Comparison of ENCODE assay signal across 1 cellular context in genomic region chr9:109276469-109277440, GRCh38.
TF ChIP-seq lines count a peak whose summit lies in the region.

No MANE protein-coding gene starts in this region.

TF ChIP-seq in HepG2, 621 proteins besides CTCF, POLR2A, EP300 and RAD21:
- TF ChIP-seq, protein P1, sequence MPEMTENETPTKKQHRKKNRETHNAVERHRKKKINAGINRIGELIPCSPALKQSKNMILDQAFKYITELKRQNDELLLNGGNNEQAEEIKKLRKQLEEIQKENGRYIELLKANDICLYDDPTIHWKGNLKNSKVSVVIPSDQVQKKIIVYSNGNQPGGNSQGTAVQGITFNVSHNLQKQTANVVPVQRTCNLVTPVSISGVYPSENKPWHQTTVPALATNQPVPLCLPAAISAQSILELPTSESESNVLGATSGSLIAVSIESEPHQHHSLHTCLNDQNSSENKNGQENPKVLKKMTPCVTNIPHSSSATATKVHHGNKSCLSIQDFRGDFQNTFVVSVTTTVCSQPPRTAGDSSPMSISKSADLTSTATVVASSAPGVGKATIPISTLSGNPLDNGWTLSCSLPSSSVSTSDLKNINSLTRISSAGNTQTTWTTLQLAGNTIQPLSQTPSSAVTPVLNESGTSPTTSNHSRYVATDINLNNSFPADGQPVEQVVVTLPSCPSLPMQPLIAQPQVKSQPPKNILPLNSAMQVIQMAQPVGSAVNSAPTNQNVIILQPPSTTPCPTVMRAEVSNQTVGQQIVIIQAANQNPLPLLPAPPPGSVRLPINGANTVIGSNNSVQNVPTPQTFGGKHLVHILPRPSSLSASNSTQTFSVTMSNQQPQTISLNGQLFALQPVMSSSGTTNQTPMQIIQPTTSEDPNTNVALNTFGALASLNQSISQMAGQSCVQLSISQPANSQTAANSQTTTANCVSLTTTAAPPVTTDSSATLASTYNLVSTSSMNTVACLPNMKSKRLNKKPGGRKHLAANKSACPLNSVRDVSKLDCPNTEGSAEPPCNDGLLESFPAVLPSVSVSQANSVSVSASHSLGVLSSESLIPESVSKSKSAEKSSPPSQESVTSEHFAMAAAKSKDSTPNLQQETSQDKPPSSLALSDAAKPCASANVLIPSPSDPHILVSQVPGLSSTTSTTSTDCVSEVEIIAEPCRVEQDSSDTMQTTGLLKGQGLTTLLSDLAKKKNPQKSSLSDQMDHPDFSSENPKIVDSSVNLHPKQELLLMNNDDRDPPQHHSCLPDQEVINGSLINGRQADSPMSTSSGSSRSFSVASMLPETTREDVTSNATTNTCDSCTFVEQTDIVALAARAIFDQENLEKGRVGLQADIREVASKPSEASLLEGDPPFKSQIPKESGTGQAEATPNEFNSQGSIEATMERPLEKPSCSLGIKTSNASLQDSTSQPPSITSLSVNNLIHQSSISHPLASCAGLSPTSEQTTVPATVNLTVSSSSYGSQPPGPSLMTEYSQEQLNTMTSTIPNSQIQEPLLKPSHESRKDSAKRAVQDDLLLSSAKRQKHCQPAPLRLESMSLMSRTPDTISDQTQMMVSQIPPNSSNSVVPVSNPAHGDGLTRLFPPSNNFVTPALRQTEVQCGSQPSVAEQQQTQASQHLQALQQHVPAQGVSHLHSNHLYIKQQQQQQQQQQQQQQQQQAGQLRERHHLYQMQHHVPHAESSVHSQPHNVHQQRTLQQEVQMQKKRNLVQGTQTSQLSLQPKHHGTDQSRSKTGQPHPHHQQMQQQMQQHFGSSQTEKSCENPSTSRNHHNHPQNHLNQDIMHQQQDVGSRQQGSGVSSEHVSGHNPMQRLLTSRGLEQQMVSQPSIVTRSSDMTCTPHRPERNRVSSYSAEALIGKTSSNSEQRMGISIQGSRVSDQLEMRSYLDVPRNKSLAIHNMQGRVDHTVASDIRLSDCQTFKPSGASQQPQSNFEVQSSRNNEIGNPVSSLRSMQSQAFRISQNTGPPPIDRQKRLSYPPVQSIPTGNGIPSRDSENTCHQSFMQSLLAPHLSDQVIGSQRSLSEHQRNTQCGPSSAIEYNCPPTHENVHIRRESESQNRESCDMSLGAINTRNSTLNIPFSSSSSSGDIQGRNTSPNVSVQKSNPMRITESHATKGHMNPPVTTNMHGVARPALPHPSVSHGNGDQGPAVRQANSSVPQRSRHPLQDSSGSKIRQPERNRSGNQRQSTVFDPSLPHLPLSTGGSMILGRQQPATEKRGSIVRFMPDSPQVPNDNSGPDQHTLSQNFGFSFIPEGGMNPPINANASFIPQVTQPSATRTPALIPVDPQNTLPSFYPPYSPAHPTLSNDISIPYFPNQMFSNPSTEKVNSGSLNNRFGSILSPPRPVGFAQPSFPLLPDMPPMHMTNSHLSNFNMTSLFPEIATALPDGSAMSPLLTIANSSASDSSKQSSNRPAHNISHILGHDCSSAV (CRISPR knock-in tag; IDR thresholded peaks at IDR 0.05; ENCODE audit: borderline replicate concordance) = no peak
- TF ChIP-seq CHD4 (IDR thresholded peaks at IDR 0.05; ENCODE audit: borderline replicate concordance, low read length) (peak; percentile 74; the same call in 1 of the 2 replicates), ZMYM3 (CRISPR knock-in tag; IDR thresholded peaks at IDR 0.05) (peak; percentile 89; the same call in 1 of the 2 replicates), ADNP (CRISPR knock-in tag; IDR thresholded peaks at IDR 0.05) (peak; percentile 54; the same call in 1 of the 2 replicates), WIZ (CRISPR knock-in tag; IDR thresholded peaks at IDR 0.05) (no peak), ZNF850 (CRISPR knock-in tag; conservative IDR thresholded peaks at IDR 0.05) (no peak), ZNF34 (CRISPR knock-in tag; IDR thresholded peaks at IDR 0.05; ENCODE audit: borderline replicate concordance) (no peak), HNF4G (IDR thresholded peaks at IDR 0.05; ENCODE audit: borderline replicate concordance, low read depth, low read length) (no peak), HNF4G (CRISPR knock-in tag; IDR thresholded peaks at IDR 0.05; ENCODE audit: borderline replicate concordance, low read depth) (no peak), ZNF629 (CRISPR knock-in tag; conservative IDR thresholded peaks at IDR 0.05) (peak; percentile 95), TEAD3 (CRISPR knock-in tag; optimal IDR thresholded peaks at IDR 0.05; ENCODE audit: borderline replicate concordance) (peak; percentile 16), SMAD3 (CRISPR knock-in tag; IDR thresholded peaks at IDR 0.05) (no peak), REXO4 (CRISPR knock-in tag; IDR thresholded peaks at IDR 0.05; ENCODE audit: borderline replicate concordance) (no peak), MEIS2 (CRISPR knock-in tag; IDR thresholded peaks at IDR 0.05) (no peak), KDM1A (CRISPR knock-in tag; IDR thresholded peaks at IDR 0.05) (0 out of 2 replicates have a peak, but pooled peaks have one; percentile 36), XRCC5 (optimal IDR thresholded peaks at IDR 0.05; ENCODE audit: low read length) (no peak), KLF16 (CRISPR knock-in tag; IDR thresholded peaks at IDR 0.05) (peak in 1 of 2 experiments; percentile 1; a peak in 1 of 4 replicates), NCOA1 (CRISPR knock-in tag; IDR thresholded peaks at IDR 0.05) (no peak), ZNF768 (CRISPR knock-in tag; IDR thresholded peaks at IDR 0.05) (no peak), ZNF556 (CRISPR knock-in tag; IDR thresholded peaks at IDR 0.05; ENCODE audit: borderline replicate concordance) (0 out of 2 replicates have a peak, but pooled peaks have one; percentile 10), ETS1 (CRISPR knock-in tag; IDR thresholded peaks at IDR 0.05) (no peak), ZMYM2 (CRISPR knock-in tag; IDR thresholded peaks at IDR 0.05) (peak; percentile 21; the same call in 1 of the 2 replicates)
- TF ChIP-seq, protein P2, sequence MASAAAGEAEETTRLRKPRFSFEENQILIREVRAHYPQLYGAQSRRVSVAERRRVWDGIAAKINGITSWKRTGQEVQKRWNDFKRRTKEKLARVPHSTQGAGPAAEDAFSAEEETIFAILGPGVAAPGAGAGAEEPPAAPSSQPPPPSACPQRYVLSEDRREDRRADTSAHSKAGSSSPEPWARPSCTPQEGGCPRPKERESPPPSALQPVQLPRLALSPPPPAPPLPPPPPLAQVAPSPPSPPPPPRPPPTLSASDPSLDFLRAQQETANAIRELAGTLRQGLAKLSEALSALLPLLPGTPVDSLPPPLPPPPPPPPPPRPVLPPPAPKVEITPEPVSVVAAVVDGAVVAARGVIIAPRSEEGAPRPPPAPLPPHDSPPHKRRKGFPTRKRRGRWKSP (CRISPR knock-in tag; IDR thresholded peaks at IDR 0.05) = no peak
- TF ChIP-seq, protein P3, sequence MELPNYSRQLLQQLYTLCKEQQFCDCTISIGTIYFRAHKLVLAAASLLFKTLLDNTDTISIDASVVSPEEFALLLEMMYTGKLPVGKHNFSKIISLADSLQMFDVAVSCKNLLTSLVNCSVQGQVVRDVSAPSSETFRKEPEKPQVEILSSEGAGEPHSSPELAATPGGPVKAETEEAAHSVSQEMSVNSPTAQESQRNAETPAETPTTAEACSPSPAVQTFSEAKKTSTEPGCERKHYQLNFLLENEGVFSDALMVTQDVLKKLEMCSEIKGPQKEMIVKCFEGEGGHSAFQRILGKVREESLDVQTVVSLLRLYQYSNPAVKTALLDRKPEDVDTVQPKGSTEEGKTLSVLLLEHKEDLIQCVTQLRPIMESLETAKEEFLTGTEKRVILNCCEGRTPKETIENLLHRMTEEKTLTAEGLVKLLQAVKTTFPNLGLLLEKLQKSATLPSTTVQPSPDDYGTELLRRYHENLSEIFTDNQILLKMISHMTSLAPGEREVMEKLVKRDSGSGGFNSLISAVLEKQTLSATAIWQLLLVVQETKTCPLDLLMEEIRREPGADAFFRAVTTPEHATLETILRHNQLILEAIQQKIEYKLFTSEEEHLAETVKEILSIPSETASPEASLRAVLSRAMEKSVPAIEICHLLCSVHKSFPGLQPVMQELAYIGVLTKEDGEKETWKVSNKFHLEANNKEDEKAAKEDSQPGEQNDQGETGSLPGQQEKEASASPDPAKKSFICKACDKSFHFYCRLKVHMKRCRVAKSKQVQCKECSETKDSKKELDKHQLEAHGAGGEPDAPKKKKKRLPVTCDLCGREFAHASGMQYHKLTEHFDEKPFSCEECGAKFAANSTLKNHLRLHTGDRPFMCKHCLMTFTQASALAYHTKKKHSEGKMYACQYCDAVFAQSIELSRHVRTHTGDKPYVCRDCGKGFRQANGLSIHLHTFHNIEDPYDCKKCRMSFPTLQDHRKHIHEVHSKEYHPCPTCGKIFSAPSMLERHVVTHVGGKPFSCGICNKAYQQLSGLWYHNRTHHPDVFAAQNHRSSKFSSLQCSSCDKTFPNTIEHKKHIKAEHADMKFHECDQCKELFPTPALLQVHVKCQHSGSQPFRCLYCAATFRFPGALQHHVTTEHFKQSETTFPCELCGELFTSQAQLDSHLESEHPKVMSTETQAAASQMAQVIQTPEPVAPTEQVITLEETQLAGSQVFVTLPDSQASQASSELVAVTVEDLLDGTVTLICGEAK (IDR thresholded peaks at IDR 0.05) = no peak
- TF ChIP-seq, protein P3 (CRISPR knock-in tag; IDR thresholded peaks at IDR 0.05) = no peak
- TF ChIP-seq, protein P4, sequence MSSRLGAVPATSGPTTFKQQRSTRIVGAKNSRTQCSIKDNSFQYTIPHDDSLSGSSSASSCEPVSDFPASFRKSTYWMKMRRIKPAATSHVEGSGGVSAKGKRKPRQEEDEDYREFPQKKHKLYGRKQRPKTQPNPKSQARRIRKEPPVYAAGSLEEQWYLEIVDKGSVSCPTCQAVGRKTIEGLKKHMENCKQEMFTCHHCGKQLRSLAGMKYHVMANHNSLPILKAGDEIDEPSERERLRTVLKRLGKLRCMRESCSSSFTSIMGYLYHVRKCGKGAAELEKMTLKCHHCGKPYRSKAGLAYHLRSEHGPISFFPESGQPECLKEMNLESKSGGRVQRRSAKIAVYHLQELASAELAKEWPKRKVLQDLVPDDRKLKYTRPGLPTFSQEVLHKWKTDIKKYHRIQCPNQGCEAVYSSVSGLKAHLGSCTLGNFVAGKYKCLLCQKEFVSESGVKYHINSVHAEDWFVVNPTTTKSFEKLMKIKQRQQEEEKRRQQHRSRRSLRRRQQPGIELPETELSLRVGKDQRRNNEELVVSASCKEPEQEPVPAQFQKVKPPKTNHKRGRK (CRISPR knock-in tag; IDR thresholded peaks at IDR 0.05) = no peak
